ENCODE assay signal across 9 cellular contexts in genomic region chr2:100664021-100664755, GRCh38.
"Had no signal": no experiment of that assay in that cellular context is flagged by ENCODE, and none has a peak within 500 bp of the region (broad histone marks: within the 10 kb centered on the region; RNA-seq: fewer than 3 reads in every experiment).

No MANE protein-coding gene starts in this region.

- ATAC-seq: HCT116, HepG2 had no signal

- H3K4me3 Mint-ChIP-seq: HFFc6, IgD-negative memory B cell had no signal

- H3K4me1 ChIP-seq: HAP-1 had no signal

- H3K4me1 Mint-ChIP-seq: IgD-negative memory B cell had no signal

- H3K36me3 ChIP-seq: HAP-1 had no signal

- H3K27ac Mint-ChIP-seq: HFFc6, IgD-negative memory B cell had no signal

- H3K4me3 ChIP-seq: GM23248, HAP-1 had no signal

- H3K9me3 ChIP-seq: HAP-1 had no signal

- H3K9me3 Mint-ChIP-seq: HFFc6, IgD-negative memory B cell had no signal

- DNase-seq: GM23248, GOT3, H7, HFFc6 had no signal

- H3K27ac ChIP-seq: GM23248, HL-60 had no signal
